8 cellular contexts compared by ENCODE assay signal in genomic region chr5:138459311-138459710, GRCh38. TPM values are rescaled to one million over a fixed set of nuclear protein-coding genes. Genes with fewer than 3 reads are reported as not detected.
A peak's percentile ranks its signal among the peaks of the same experiment; 100 is the strongest.
DNase-seq lines count a peak whose midpoint lies in the region; ATAC-seq and TF ChIP-seq lines count a peak whose summit lies in the region.

No MANE protein-coding gene starts in this region.

- H3K27ac Mint-ChIP-seq in central memory CD8-positive, alpha-beta T cell (ENCODE audit: low read depth), result peak overlapping the region; percentile 99

- no peaks in the 10 kb centered on the region for H3K36me3 ChIP-seq in suprapubic skin

- no peaks in the 10 kb centered on the region for H3K9me3 Mint-ChIP-seq in central memory CD8-positive, alpha-beta T cell

- TF ChIP-seq POLR2A in suprapubic skin (IDR thresholded peaks at IDR 0.05), result no peak

- 84% methylated on average over 9 of the region's 9 CpGs for WGBS in suprapubic skin

- H3K4me3 Mint-ChIP-seq in central memory CD8-positive, alpha-beta T cell, result peak overlapping the region; percentile 63

- H3K4me1 ChIP-seq in suprapubic skin, result peaks cover 44% of the 10 kb centered on the region

- H3K27ac ChIP-seq in suprapubic skin, result no peak overlapping the region

- no peak for TF ChIP-seq CTCF in suprapubic skin (IDR thresholded peaks at IDR 0.05)

- H3K9me3 ChIP-seq in suprapubic skin, result no peaks in the 10 kb centered on the region

- no peak overlapping the region for H3K4me3 ChIP-seq in suprapubic skin

- H3K27me3 Mint-ChIP-seq in central memory CD8-positive, alpha-beta T cell, result no peaks in the 10 kb centered on the region

- peaks cover 29% of the 10 kb centered on the region for H3K4me1 Mint-ChIP-seq in central memory CD8-positive, alpha-beta T cell

- peak; percentile 54 to 80 for DNase-seq in central memory CD8-positive, alpha-beta T cell (ENCODE audit: low spot score in 2 of 2)
- peak; percentile 72 to 86 (median 81) for DNase-seq in stimulated activated CD4-positive, alpha-beta T cell treated with anti-CD3 and anti-CD28 coated beads, TNF-alpha, amount 100 ng/mL, for 48 hours (ENCODE audit: low read depth in 3 of 3)
- DNase-seq in putamen (ENCODE audit: low spot score), result no peak
- no peak for DNase-seq in NCI-H187 treated with DMSO at 0.1 percent for 48 hours (lab: John Stamatoyannopoulos, UW)
- no peak for DNase-seq in suprapubic skin (ENCODE audit: low spot score in 2 of 2)
- no peak for DNase-seq in NCI-H2107 (lab: John Stamatoyannopoulos, UW)

- peak; percentile 40 for ATAC-seq in GM19351 (IDR thresholded peaks at IDR 0.05; ENCODE audit: unreplicated experiment)
- ATAC-seq in activated CD4-positive, CD25-positive, alpha-beta regulatory T cell treated with anti-CD3 and anti-CD28 coated beads, Interleukin-2, amount 50 U/mL, for 24 hours, result peak; percentile 81
- ATAC-seq in central memory CD8-positive, alpha-beta T cell (replicated peaks; ENCODE audit: extremely low read depth, poor library complexity, severe bottlenecking), result peak; percentile 78

- peaks cover 13% of the 10 kb centered on the region for H3K36me3 Mint-ChIP-seq in central memory CD8-positive, alpha-beta T cell (ENCODE audit: insufficient read depth)

- no peaks in the 10 kb centered on the region for H3K27me3 ChIP-seq in suprapubic skin

- no peak for TF ChIP-seq EP300 in suprapubic skin (IDR thresholded peaks at IDR 0.05)

RNA-seq across cellular contexts. Expression of gene EGR1, which starts 6.0 kb away (rescaled TPM):
- total RNA-seq in suprapubic skin, result 100 to 1,000 TPM; 130 to 445 (median 257) TPM

RNA-seq across cellular contexts. Expression of gene REEP2, which starts 20.5 kb away (rescaled TPM):
- 1 to 10 TPM; 1.5 to 2.6 (median 1.8) TPM for total RNA-seq in suprapubic skin

Comparison
In these comparisons a context has a peak if more than half of its experiments do, and no peak if none do; other contexts are left out.
1. DNase-seq: peak in central memory CD8-positive, alpha-beta T cell (2 of 2) and stimulated activated CD4-positive, alpha-beta T cell treated with anti-CD3 and anti-CD28 coated beads, TNF-alpha, amount 100 ng/mL, for 48 hours (3 of 3); none in putamen (single experiment), NCI-H187 treated with DMSO at 0.1 percent for 48 hours (single experiment), suprapubic skin (0 of 2) and NCI-H2107 (single experiment).
2. Peak in every context shown above with its lines, with median percentiles within 50 percentile points of each other: ATAC-seq.